1 cellular context compared by ENCODE assay signal in genomic region chr3:47376393-47376792, GRCh38.
TF ChIP-seq lines count a peak whose summit lies in the region.

No MANE protein-coding gene starts in this region.

TF ChIP-seq in GM23338, 12 proteins besides CTCF, POLR2A, EP300 and RAD21 (continued from another document):
- no peak for TF ChIP-seq ZNF462 (CRISPR knock-in tag; IDR thresholded peaks at IDR 0.05)
- TF ChIP-seq EZH2phosphoT487 (IDR thresholded peaks at IDR 0.05; ENCODE audit: unreplicated experiment), result no peak
- TF ChIP-seq JUNB (IDR thresholded peaks at IDR 0.05; ENCODE audit: unreplicated experiment), result no peak
- TF ChIP-seq REST (IDR thresholded peaks at IDR 0.05; ENCODE audit: unreplicated experiment), result no peak
